Comparison of ENCODE assay signal across 8 cellular contexts in genomic region chr22:30325065-30325720, GRCh38. TPM values are rescaled to one million over a fixed set of nuclear protein-coding genes. Genes with fewer than 3 reads are reported as not detected.
DNase-seq lines count a peak whose midpoint lies in the region; ATAC-seq, FAIRE-seq and TF ChIP-seq lines count a peak whose summit lies in the region.

No MANE protein-coding gene starts in this region.

- TF ChIP-seq EP300 in GM12878 (IDR thresholded peaks at IDR 0.05; ENCODE audit: borderline replicate concordance in 1 of 2, control insufficient read depth in 1 of 2, low read depth in 2 of 2, low read length in 2 of 2): no peak

- H3K36me3 ChIP-seq in GM12878 (ENCODE audit: control insufficient read depth in 2 of 2, insufficient read depth in 2 of 2, low read length in 1 of 2) (no peaks in the 10 kb centered on the region), thoracic aorta (peaks cover 2% of the 10 kb centered on the region)

- TF ChIP-seq RAD21 in GM12878 (IDR thresholded peaks at IDR 0.05; ENCODE audit: insufficient read depth, low read depth, low read length): no peak

- no peak overlapping the region for H2AFZ ChIP-seq in GM12878 (ENCODE audit: control insufficient read depth, low read depth, low read length)

- TF ChIP-seq CTCF in GM12878 (IDR thresholded peaks at IDR 0.05 in 2 of 3, conservative IDR thresholded peaks at IDR 0.05 in 1 of 3; ENCODE audit: control insufficient read depth in 2 of 3, extremely low read depth in 1 of 3, insufficient read depth in 1 of 3, low read depth in 3 of 3, low read length in 3 of 3) (no peak), thoracic aorta (IDR thresholded peaks at IDR 0.05) (no peak)

- H3K9ac ChIP-seq in GM12878 (ENCODE audit: control insufficient read depth, insufficient read depth, low read length): peak overlapping the region; percentile 63

- FAIRE-seq in HTR-8/SVneo (lab: Jason Lieb, UNC): no peak
- no peak for FAIRE-seq in GM12878 (lab: Jason Lieb, UNC)

- 93% methylated on average over 5 of the region's 5 CpGs for WGBS in GM12878 (ENCODE audit: insufficient coverage, insufficient replicate concordance, low lambda C conversion rate, missing lambda C conversion rate)

- H4K20me1 ChIP-seq in GM12878 (ENCODE audit: control insufficient read depth, insufficient read depth): no peaks in the 10 kb centered on the region

- no TSS peak for BruUV-seq in GM12878 (replicated peaks; lab: Mats Ljungman, UMichigan)

- H3K79me2 ChIP-seq in GM12878 (ENCODE audit: control insufficient read depth, insufficient read depth, low read length): peaks cover 42% of the 10 kb centered on the region

- DNase-seq in AG08396 (ENCODE audit: low spot score) (peak; percentile 81), HTR-8/SVneo (ENCODE audit: insufficient read length, low spot score) (peak; percentile 40), GM12878 (ENCODE audit: low read depth, low spot score) (no peak), kidney tubule cell (ENCODE audit: low spot score) (peak; percentile 90), thoracic aorta (ENCODE audit: low spot score) (peak; percentile 51), iPS-NIHi11 (ENCODE audit: low spot score) (no peak)

- CTCF ChIA-PET in GM12878 (lab: Yijun Ruan, JAX): interaction anchor here (0.9 to 11.2 kb wide), 10 partner anchors 9 to 217 kb away, joined by 3 to 125 read pairs (median 4); partner anchors contain the start of genes CASTOR1 and MTFP1

- SMC1A ChIA-PET in GM12878 (lab: Charles Lee; ENCODE audit: uncharacterized antibody, unreplicated experiment): interaction anchor here (1.0 to 9.5 kb wide), 7 partner anchors 11 to 237 kb away, joined by 3 to 100 read pairs (median 5); partner anchors contain the start of genes CASTOR1, CCDC157 and SF3A1

- intact Hi-C loops in GM12878 (cut with micrococcal nuclease; ENCODE audit: unreplicated experiment): loop anchor here (2.0 kb wide), 1 partner anchor 14 kb away; no protein-coding TSS in a partner anchor

- H3K4me1 ChIP-seq in GM12878 (ENCODE audit: control insufficient read depth, insufficient read depth, low read length): peaks cover 16% of the 10 kb centered on the region
- peaks cover 50 to 66% of the 10 kb centered on the region in 2 donors for H3K4me1 ChIP-seq in thoracic aorta (ENCODE audit: control insufficient read depth in 1 of 2, low read depth in 2 of 2)

- H3K9me3 ChIP-seq in GM12878 (replicated peaks; ENCODE audit: control insufficient read depth, insufficient read depth, low read length): no peaks in the 10 kb centered on the region
- no peaks in the 10 kb centered on the region for H3K9me3 ChIP-seq in thoracic aorta

- peak overlapping the region; percentile 93 for H3K4me3 ChIP-seq in GM12878
- peak overlapping the region; percentile 93 for H3K4me3 ChIP-seq in thoracic aorta

- RAD21 ChIA-PET in GM12878 (lab: Charles Lee; ENCODE audit: unreplicated experiment): interaction anchor here (0.8 to 7.7 kb wide), 4 partner anchors 10 to 35 kb away, joined by 3 to 118 read pairs (median 22); partner anchors contain the start of gene CASTOR1

- peak overlapping the region; percentile 69 for H3K27ac ChIP-seq in GM12878 (ENCODE audit: control insufficient read depth, insufficient read depth)
- H3K27ac ChIP-seq in thoracic aorta: peak overlapping the region; percentile 86 to 88

- TF ChIP-seq POLR2A in GM12878 (IDR thresholded peaks at IDR 0.05; ENCODE audit: low read depth, low read length): no peak
- TF ChIP-seq POLR2A in GM18505 (IDR thresholded peaks at IDR 0.05; ENCODE audit: borderline replicate concordance, extremely low read depth, insufficient read depth, insufficient read length): no peak

- no peak for ATAC-seq in GM12878
- peak; percentile 52 for ATAC-seq in thoracic aorta (ENCODE audit: insufficient number of reproducible peaks, low FRiP score, low read depth)
- no peak for ATAC-seq in HG02798 (IDR thresholded peaks at IDR 0.05; ENCODE audit: poor library complexity, unreplicated experiment)
- no peak for ATAC-seq in GM18505 (IDR thresholded peaks at IDR 0.05; ENCODE audit: unreplicated experiment)

- POLR2A ChIA-PET in GM12878 (lab: Charles Lee): interaction anchor here (0.5 to 8.7 kb wide), 8 partner anchors 16 to 129 kb away, joined by 3 to 198 read pairs (median 14); partner anchors contain the start of genes CASTOR1, CCDC157 and SF3A1

- in situ Hi-C loops in GM12878 (cut with MboI): no loop called here

- H3K27me3 ChIP-seq in GM12878 (replicated peaks in 1 of 2; ENCODE audit: control insufficient read depth in 2 of 2, insufficient read depth in 2 of 2, low read length in 1 of 2) (no peaks in the 10 kb centered on the region), thoracic aorta (replicated peaks; ENCODE audit: insufficient read depth) (no peaks in the 10 kb centered on the region)

- peak overlapping the region; percentile 96 for H3K4me2 ChIP-seq in GM12878 (ENCODE audit: control insufficient read depth, insufficient read depth)

RNA-seq across cellular contexts. Expression of gene TBC1D10A, which starts 1.5 kb away (rescaled TPM):
- total RNA-seq in GM12878 (2013; cell fraction: nucleolus; rRNA removed): 26.9 and 32.1 TPM in 2 replicates
- total RNA-seq in GM12878 (2014; rRNA removed) (14.1 and 16.3 TPM in 2 replicates), GM12878 (2014; rRNA removed; fragmentation: Illumina TruSeq; extraction: Trizol) (8.5 and 8.6 TPM in 2 replicates), GM12878 (2021) (22.2 and 24.3 TPM in 2 replicates), thoracic aorta (10 to 100 TPM; 31.5 to 54.2 TPM)
- 3.8 TPM for polyA plus RNA-seq in GM12878 (2011; ENCODE audit: low read depth)
- polyA plus RNA-seq in GM12878 (2011; rRNA removed) (10.3 and 14.4 TPM in 2 replicates), GM12878 (2014; fragmentation: Illumina TruSeq; extraction: Trizol) (2.0 and 7.9 TPM in 2 replicates), GM12878 (2014; fragmentation: Nextera tagmentation; extraction: Ambion mirVana) (under 1 TPM; 0.27 to 0.82 TPM), GM12878 (2014; rRNA removed) (25.7 and 27.8 TPM in 2 replicates), GM12878 (2016; fragmentation: Nextera tagmentation; extraction: Ambion mirVana) (10 to 100 TPM; 17.4 to 20.8 TPM)
- 18.2 and 21.6 TPM in 2 replicates for polyA plus RNA-seq in GM12878 (2011; cell fraction: cytosol; rRNA removed)
- polyA plus RNA-seq in GM12878 (2011; cell fraction: nucleus; rRNA removed): 63.9 and 67.2 TPM in 2 replicates
- 13.5 and 16.9 TPM in 2 replicates for polyA plus RNA-seq in GM12878 (2012)
- 12.7 and 20.9 TPM in 2 replicates for polyA minus RNA-seq in GM12878 (2011; rRNA and poly(A)+ RNA removed)
- polyA minus RNA-seq in GM12878 (2011; cell fraction: cytosol; rRNA and poly(A)+ RNA removed): 5.5 and 7.1 TPM in 2 replicates
- polyA minus RNA-seq in GM12878 (2011; cell fraction: nucleus; rRNA and poly(A)+ RNA removed): 13.3 and 25.6 TPM in 2 replicates

RNA-seq across cellular contexts. Expression of gene SF3A1, which starts 31.5 kb away (rescaled TPM):
- 108 and 121 TPM in 2 replicates for total RNA-seq in GM12878 (2013; cell fraction: nucleolus; rRNA removed)
- total RNA-seq in GM12878 (2014; rRNA removed): 47.1 and 56.1 TPM in 2 replicates
- total RNA-seq in GM12878 (2014; rRNA removed; fragmentation: Illumina TruSeq; extraction: Trizol): 14.9 and 16.9 TPM in 2 replicates
- 222 and 239 TPM in 2 replicates for total RNA-seq in GM12878 (2021)
- polyA plus RNA-seq in GM12878 (2011; ENCODE audit: low read depth): 32.3 TPM
- polyA plus RNA-seq in GM12878 (2011; rRNA removed): 7.8 and 28.1 TPM in 2 replicates
- polyA plus RNA-seq in GM12878 (2011; cell fraction: cytosol; rRNA removed): 20.4 and 35.7 TPM in 2 replicates
- polyA plus RNA-seq in GM12878 (2011; cell fraction: nucleus; rRNA removed): 51.1 and 94.1 TPM in 2 replicates
- polyA plus RNA-seq in GM12878 (2012): 64.7 and 99.8 TPM in 2 replicates
- 44.7 and 78.9 TPM in 2 replicates for polyA plus RNA-seq in GM12878 (2014; fragmentation: Illumina TruSeq; extraction: Trizol)
- 10 to 100 TPM; 10.4 to 13.4 TPM for polyA plus RNA-seq in GM12878 (2014; fragmentation: Nextera tagmentation; extraction: Ambion mirVana)
- 35.8 and 63.6 TPM in 2 replicates for polyA plus RNA-seq in GM12878 (2014; rRNA removed)
- polyA plus RNA-seq in GM12878 (2016; fragmentation: Nextera tagmentation; extraction: Ambion mirVana): 100 to 1,000 TPM; 170 to 190 TPM
- polyA minus RNA-seq in GM12878 (2011; rRNA and poly(A)+ RNA removed): 50.6 and 52.5 TPM in 2 replicates
- polyA minus RNA-seq in GM12878 (2011; cell fraction: cytosol; rRNA and poly(A)+ RNA removed): 50.0 and 80.6 TPM in 2 replicates
- 41.3 and 62.6 TPM in 2 replicates for polyA minus RNA-seq in GM12878 (2011; cell fraction: nucleus; rRNA and poly(A)+ RNA removed)
- total RNA-seq in thoracic aorta: 10 to 100 TPM; 56.7 to 77.0 TPM

RNA-seq across cellular contexts. Expression of gene CCDC157, which starts 31.6 kb away (rescaled TPM):
- 2.2 and 3.5 TPM in 2 replicates for total RNA-seq in GM12878 (2013; cell fraction: nucleolus; rRNA removed)
- total RNA-seq in GM12878 (2014; rRNA removed) (2.0 and 2.7 TPM in 2 replicates), GM12878 (2014; rRNA removed; fragmentation: Illumina TruSeq; extraction: Trizol) (0.37 and 0.72 TPM in 2 replicates), GM12878 (2021) (1.4 and 1.5 TPM in 2 replicates), thoracic aorta (1 to 10 TPM in 1 of 2 donors, under 1 TPM in 1; 0.27 to 2.9 TPM)
- 0.54 TPM for polyA plus RNA-seq in GM12878 (2011; ENCODE audit: low read depth)
- polyA plus RNA-seq in GM12878 (2011; rRNA removed) (0.40 and 1.0 TPM in 2 replicates), GM12878 (2014; fragmentation: Illumina TruSeq; extraction: Trizol) (0.08 and 0.81 TPM in 2 replicates), GM12878 (2014; fragmentation: Nextera tagmentation; extraction: Ambion mirVana) (under 1 TPM; 0.10 to 0.46 TPM), GM12878 (2014; rRNA removed) (2.0 and 2.8 TPM in 2 replicates), GM12878 (2016; fragmentation: Nextera tagmentation; extraction: Ambion mirVana) (1 to 10 TPM; 1.9 to 2.8 TPM)
- polyA plus RNA-seq in GM12878 (2011; cell fraction: cytosol; rRNA removed): 1.3 and 2.5 TPM in 2 replicates
- polyA plus RNA-seq in GM12878 (2011; cell fraction: nucleus; rRNA removed): 3.6 and 4.0 TPM in 2 replicates
- polyA plus RNA-seq in GM12878 (2012): 1.1 and 1.2 TPM in 2 replicates
- 0.93 and 1.0 TPM in 2 replicates for polyA minus RNA-seq in GM12878 (2011; rRNA and poly(A)+ RNA removed)
- polyA minus RNA-seq in GM12878 (2011; cell fraction: cytosol; rRNA and poly(A)+ RNA removed): 1.7 TPM in 1 of 2 replicates, not detected in the other
- 1.9 and 3.1 TPM in 2 replicates for polyA minus RNA-seq in GM12878 (2011; cell fraction: nucleus; rRNA and poly(A)+ RNA removed)

RNA-seq across cellular contexts. Expression of gene CASTOR1, which starts 35.9 kb away (rescaled TPM):
- 3.6 and 4.4 TPM in 2 replicates for total RNA-seq in GM12878 (2013; cell fraction: nucleolus; rRNA removed)
- 5.3 and 5.9 TPM in 2 replicates for total RNA-seq in GM12878 (2014; rRNA removed)
- 1.2 and 2.4 TPM in 2 replicates for total RNA-seq in GM12878 (2014; rRNA removed; fragmentation: Illumina TruSeq; extraction: Trizol)
- 6.0 and 9.1 TPM in 2 replicates for total RNA-seq in GM12878 (2021)
- 1.9 TPM for polyA plus RNA-seq in GM12878 (2011; ENCODE audit: low read depth)
- 0.65 and 1.6 TPM in 2 replicates for polyA plus RNA-seq in GM12878 (2011; rRNA removed)
- polyA plus RNA-seq in GM12878 (2011; cell fraction: cytosol; rRNA removed): 2.1 and 2.4 TPM in 2 replicates
- 8.4 and 11.5 TPM in 2 replicates for polyA plus RNA-seq in GM12878 (2011; cell fraction: nucleus; rRNA removed)
- 5.7 and 6.0 TPM in 2 replicates for polyA plus RNA-seq in GM12878 (2012)
- 0.25 and 1.9 TPM in 2 replicates for polyA plus RNA-seq in GM12878 (2014; fragmentation: Illumina TruSeq; extraction: Trizol)
- 1 to 10 TPM in 1 of 2 experiments, under 1 TPM in 1; 0.31 to 1.2 TPM for polyA plus RNA-seq in GM12878 (2014; fragmentation: Nextera tagmentation; extraction: Ambion mirVana)
- 5.5 and 6.3 TPM in 2 replicates for polyA plus RNA-seq in GM12878 (2014; rRNA removed)
- 1 to 10 TPM; 4.2 to 5.3 TPM for polyA plus RNA-seq in GM12878 (2016; fragmentation: Nextera tagmentation; extraction: Ambion mirVana)
- 1.6 and 2.1 TPM in 2 replicates for polyA minus RNA-seq in GM12878 (2011; rRNA and poly(A)+ RNA removed)
- polyA minus RNA-seq in GM12878 (2011; cell fraction: cytosol; rRNA and poly(A)+ RNA removed): not detected in 2 replicates
- 5.4 and 7.1 TPM in 2 replicates for polyA minus RNA-seq in GM12878 (2011; cell fraction: nucleus; rRNA and poly(A)+ RNA removed)
- total RNA-seq in thoracic aorta: 10 to 100 TPM in 1 of 2 donors, 1 to 10 TPM in 1; 7.5 to 22.6 TPM

RNA-seq across cellular contexts. Expression of gene OSM, which starts 58.5 kb away (rescaled TPM):
- 0.27 and 0.33 TPM in 2 replicates for total RNA-seq in GM12878 (2013; cell fraction: nucleolus; rRNA removed)
- total RNA-seq in GM12878 (2014; rRNA removed) (0.93 and 1.4 TPM in 2 replicates), GM12878 (2014; rRNA removed; fragmentation: Illumina TruSeq; extraction: Trizol) (0.45 and 0.51 TPM in 2 replicates), GM12878 (2021) (1.1 and 1.2 TPM in 2 replicates), thoracic aorta (10 to 100 TPM in 1 of 2 donors, 1 to 10 TPM in 1; 3.5 to 27.1 TPM)
- 0.13 TPM for polyA plus RNA-seq in GM12878 (2011; ENCODE audit: low read depth)
- polyA plus RNA-seq in GM12878 (2011; rRNA removed) (0.13 and 0.29 TPM in 2 replicates), GM12878 (2014; fragmentation: Illumina TruSeq; extraction: Trizol) (0.21 TPM in 1 of 2 replicates, not detected in the other), GM12878 (2014; fragmentation: Nextera tagmentation; extraction: Ambion mirVana) (under 1 TPM; 0.06 to 0.15 TPM), GM12878 (2014; rRNA removed) (0.79 TPM in 2 replicates), GM12878 (2016; fragmentation: Nextera tagmentation; extraction: Ambion mirVana) (1 to 10 TPM in 1 of 2 experiments, under 1 TPM in 1; 0.72 to 1.4 TPM)
- 0.33 and 0.48 TPM in 2 replicates for polyA plus RNA-seq in GM12878 (2011; cell fraction: cytosol; rRNA removed)
- 0.41 and 1.0 TPM in 2 replicates for polyA plus RNA-seq in GM12878 (2011; cell fraction: nucleus; rRNA removed)
- polyA plus RNA-seq in GM12878 (2012): 0.27 and 0.39 TPM in 2 replicates
- 0.67 TPM in 1 of 2 replicates, not detected in the other for polyA minus RNA-seq in GM12878 (2011; rRNA and poly(A)+ RNA removed)
- not detected in 2 replicates for polyA minus RNA-seq in GM12878 (2011; cell fraction: cytosol; rRNA and poly(A)+ RNA removed)
- 0.97 and 1.2 TPM in 2 replicates for polyA minus RNA-seq in GM12878 (2011; cell fraction: nucleus; rRNA and poly(A)+ RNA removed)

Comparison
In these comparisons a context has a peak if more than half of its experiments do, and no peak if none do; other contexts are left out.
1. DNase-seq: peak in AG08396 (single experiment), HTR-8/SVneo (single experiment), kidney tubule cell (single experiment) and thoracic aorta (single experiment); none in GM12878 (single experiment) and iPS-NIHi11 (single experiment).